Comparison of ENCODE assay signal across 8 cellular contexts in the genomic region with DNA sequence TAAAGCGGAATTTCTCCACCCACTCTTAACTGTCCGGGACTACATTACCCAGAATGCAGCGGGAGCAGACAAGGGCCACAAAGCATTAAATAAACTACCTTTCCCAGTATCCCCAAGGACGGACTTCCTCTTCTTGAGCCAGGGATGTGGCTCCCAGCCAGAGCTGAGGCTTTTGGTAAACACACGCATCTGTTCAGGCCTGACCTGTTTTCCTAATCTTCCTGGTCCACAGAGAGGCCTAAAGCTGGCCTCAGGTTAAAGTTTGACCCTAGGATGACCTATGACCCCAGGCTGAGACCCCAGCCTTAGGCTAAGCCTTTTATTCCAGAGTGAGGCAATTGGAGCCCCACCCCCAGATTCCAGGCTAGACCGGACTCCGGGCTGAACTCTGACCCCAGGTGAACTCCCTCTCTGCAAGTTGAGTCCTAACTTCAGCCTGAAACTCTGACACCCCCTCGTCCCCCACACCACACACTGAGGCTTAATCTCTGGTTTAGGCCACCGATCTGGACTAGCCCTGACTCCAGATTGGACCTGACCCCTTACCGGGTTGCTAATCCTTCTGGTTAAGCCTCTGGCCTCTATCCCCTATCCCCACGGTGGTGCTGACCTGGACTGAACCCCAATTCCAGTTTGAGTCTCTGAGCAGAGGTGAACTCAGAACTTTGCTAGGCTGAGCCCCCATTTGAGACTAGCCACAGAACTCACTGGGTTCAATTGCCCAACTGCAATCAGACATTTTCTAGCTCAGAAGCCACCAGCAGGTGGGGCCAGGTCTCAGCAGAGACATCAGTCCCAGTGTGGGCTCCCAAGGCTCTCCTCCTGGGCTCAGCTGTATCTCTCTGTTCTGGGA. TPM values are rescaled to one million over a fixed set of nuclear protein-coding genes. Genes with fewer than 3 reads are reported as not detected.
A peak's percentile ranks its signal among the peaks of the same experiment; 100 is the strongest.
DNase-seq lines count a peak whose midpoint lies in the region; ATAC-seq and TF ChIP-seq lines count a peak whose summit lies in the region.

No MANE protein-coding gene starts in this region.

- H3K4me1 Mint-ChIP-seq in activated CD8-positive, alpha-beta memory T cell treated with anti-CD3 and anti-CD28 coated beads, Interleukin-2, amount 10 ng/mL, durations not matched to agents 7 days and 5 days: peaks cover 36% of the 10 kb centered on the region
- H3K4me1 Mint-ChIP-seq in endothelial cell (ENCODE audit: unreplicated experiment): peaks cover 17% of the 10 kb centered on the region

- H3K4me3 ChIP-seq in NT2/D1 (ENCODE audit: insufficient read length, low read depth): peak overlapping the region; percentile 9

- peaks cover 16% of the 10 kb centered on the region for H3K4me1 ChIP-seq in NT2/D1 (ENCODE audit: insufficient read depth, insufficient read length)

- H3K9me3 ChIP-seq in NT2/D1 (ENCODE audit: insufficient read depth, low read length): no peaks in the 10 kb centered on the region

- peak overlapping the region; percentile 84 for H3K4me3 Mint-ChIP-seq in activated CD8-positive, alpha-beta memory T cell treated with anti-CD3 and anti-CD28 coated beads, Interleukin-2, amount 10 ng/mL, durations not matched to agents 7 days and 5 days
- peak overlapping the region; percentile 87 for H3K4me3 Mint-ChIP-seq in endothelial cell (ENCODE audit: unreplicated experiment)

- no peaks in the 10 kb centered on the region for H3K27me3 ChIP-seq in NT2/D1 (ENCODE audit: insufficient read depth, insufficient read length)

- no peaks in the 10 kb centered on the region for H3K9me3 Mint-ChIP-seq in activated CD8-positive, alpha-beta memory T cell treated with anti-CD3 and anti-CD28 coated beads, Interleukin-2, amount 10 ng/mL, durations not matched to agents 7 days and 5 days (ENCODE audit: low read depth)
- no peaks in the 10 kb centered on the region for H3K9me3 Mint-ChIP-seq in endothelial cell (ENCODE audit: unreplicated experiment)

- H3K27ac Mint-ChIP-seq in activated CD8-positive, alpha-beta memory T cell treated with anti-CD3 and anti-CD28 coated beads, Interleukin-2, amount 10 ng/mL, durations not matched to agents 7 days and 5 days: peak overlapping the region; percentile 99
- H3K27ac Mint-ChIP-seq in endothelial cell (ENCODE audit: unreplicated experiment): peak overlapping the region; percentile 73

- peak; percentile 65 for DNase-seq in DMS 273 treated with DMSO at 0.1 percent for 48 hours (lab: John Stamatoyannopoulos, UW)
- DNase-seq in NT2/D1 (ENCODE audit: low read depth, low spot score): no peak
- DNase-seq in activated CD8-positive, alpha-beta memory T cell treated with anti-CD3 and anti-CD28 coated beads, Interleukin-2, amount 10 ng/mL, durations not matched to agents 7 days and 5 days: peak; percentile 93
- DNase-seq in endothelial cell (ENCODE audit: low spot score): peak; percentile 63
- peak; percentile 99 for DNase-seq in mucosa of gallbladder (ENCODE audit: low spot score)
- peak; percentile 65 to 67 for DNase-seq in stimulated activated CD8-positive, alpha-beta memory T cell treated with anti-CD3 and anti-CD28 coated beads, Interleukin-7, amount 100 ng/mL, for 4 hours (ENCODE audit: low read depth in 2 of 2)

- peak; percentile 46 for TF ChIP-seq CTCF in endothelial cell (IDR thresholded peaks at IDR 0.05; ENCODE audit: unreplicated experiment)

- CTCF ChIA-PET in activated CD8-positive, alpha-beta memory T cell treated with anti-CD3 and anti-CD28 coated beads, Interleukin-2, amount 10 ng/mL, durations not matched to agents 7 days and 5 days (lab: Charles Lee): interaction anchor here (0.6 to 5.2 kb wide), 31 partner anchors 9 to 459 kb away, joined by 3 to 127 read pairs (median 4); partner anchors contain the start of genes SH2D3A, TNFSF14 and VAV1

- peak overlapping the region; percentile 87 for H3K9ac ChIP-seq in NT2/D1 (ENCODE audit: insufficient read length, low read depth)

- H3K36me3 Mint-ChIP-seq in activated CD8-positive, alpha-beta memory T cell treated with anti-CD3 and anti-CD28 coated beads, Interleukin-2, amount 10 ng/mL, durations not matched to agents 7 days and 5 days: no peaks in the 10 kb centered on the region
- H3K36me3 Mint-ChIP-seq in endothelial cell (ENCODE audit: low read depth, unreplicated experiment): peaks cover 11% of the 10 kb centered on the region

- H3K27me3 Mint-ChIP-seq in activated CD8-positive, alpha-beta memory T cell treated with anti-CD3 and anti-CD28 coated beads, Interleukin-2, amount 10 ng/mL, durations not matched to agents 7 days and 5 days: no peaks in the 10 kb centered on the region
- peaks cover 23% of the 10 kb centered on the region for H3K27me3 Mint-ChIP-seq in endothelial cell (ENCODE audit: unreplicated experiment)

- H3K36me3 ChIP-seq in NT2/D1 (ENCODE audit: insufficient read depth, insufficient read length, low read length): peaks cover 34% of the 10 kb centered on the region

- ATAC-seq in HG02571 (IDR thresholded peaks at IDR 0.05; ENCODE audit: unreplicated experiment) (peak; percentile 1), GM21619 (IDR thresholded peaks at IDR 0.05; ENCODE audit: unreplicated experiment) (no peak)
- ATAC-seq in activated CD8-positive, alpha-beta memory T cell treated with anti-CD3 and anti-CD28 coated beads, Interleukin-2, amount 10 ng/mL, durations not matched to agents 7 days and 5 days: peak; percentile 29

RNA-seq across cellular contexts. Expression of gene GPR108, which starts 0.7 kb away (rescaled TPM):
- 100 to 1,000 TPM in 1 of 2 experiments, 10 to 100 TPM in 1; 77.2 to 100 TPM for total RNA-seq in activated CD8-positive, alpha-beta memory T cell treated with anti-CD3 and anti-CD28 coated beads, Interleukin-2, amount 10 ng/mL, durations not matched to agents 7 days and 5 days
- total RNA-seq in endothelial cell (ENCODE audit: unreplicated experiment) (69.1 TPM), mucosa of gallbladder (137 TPM)

RNA-seq across cellular contexts. Expression of gene TRIP10, which starts 1.4 kb away (rescaled TPM):
- total RNA-seq in activated CD8-positive, alpha-beta memory T cell treated with anti-CD3 and anti-CD28 coated beads, Interleukin-2, amount 10 ng/mL, durations not matched to agents 7 days and 5 days: 10 to 100 TPM; 13.7 to 22.2 TPM
- 42.8 TPM for total RNA-seq in endothelial cell (ENCODE audit: unreplicated experiment)
- total RNA-seq in mucosa of gallbladder: 68.9 TPM

RNA-seq across cellular contexts. Expression of gene C3, which starts 17.6 kb away (rescaled TPM):
- total RNA-seq in activated CD8-positive, alpha-beta memory T cell treated with anti-CD3 and anti-CD28 coated beads, Interleukin-2, amount 10 ng/mL, durations not matched to agents 7 days and 5 days: 1 to 10 TPM in 1 of 2 experiments, under 1 TPM in 1; 0.67 to 1.0 TPM
- total RNA-seq in endothelial cell (ENCODE audit: unreplicated experiment) (not detected), mucosa of gallbladder (486 TPM)

RNA-seq across cellular contexts. Expression of gene SH2D3A, which starts 29.1 kb away (rescaled TPM):
- total RNA-seq in activated CD8-positive, alpha-beta memory T cell treated with anti-CD3 and anti-CD28 coated beads, Interleukin-2, amount 10 ng/mL, durations not matched to agents 7 days and 5 days: 10 to 100 TPM; 13.8 to 22.3 TPM
- total RNA-seq in endothelial cell (ENCODE audit: unreplicated experiment) (1.5 TPM), mucosa of gallbladder (28.2 TPM)

RNA-seq across cellular contexts. Expression of gene VAV1, which starts 34.4 kb away (rescaled TPM):
- total RNA-seq in activated CD8-positive, alpha-beta memory T cell treated with anti-CD3 and anti-CD28 coated beads, Interleukin-2, amount 10 ng/mL, durations not matched to agents 7 days and 5 days: 100 to 1,000 TPM in 1 of 2 experiments, 10 to 100 TPM in 1; 98.5 to 114 TPM
- not detected for total RNA-seq in endothelial cell (ENCODE audit: unreplicated experiment)
- total RNA-seq in mucosa of gallbladder: 12.7 TPM

Comparison
In these comparisons a context has a peak if more than half of its experiments do, and no peak if none do; other contexts are left out.
1. RNA of gene C3, which starts 17.6 kb away (total RNA-seq): 486 TPM in mucosa of gallbladder (single experiment); 0.67 to 1.0 TPM in activated CD8-positive, alpha-beta memory T cell treated with anti-CD3 and anti-CD28 coated beads, Interleukin-2, amount 10 ng/mL, durations not matched to agents 7 days and 5 days and not detected in endothelial cell (single experiment); every median in the first group is over 100 times any median in the second.